Comparison of ENCODE assay signal across 23 cellular contexts in the genomic region with DNA sequence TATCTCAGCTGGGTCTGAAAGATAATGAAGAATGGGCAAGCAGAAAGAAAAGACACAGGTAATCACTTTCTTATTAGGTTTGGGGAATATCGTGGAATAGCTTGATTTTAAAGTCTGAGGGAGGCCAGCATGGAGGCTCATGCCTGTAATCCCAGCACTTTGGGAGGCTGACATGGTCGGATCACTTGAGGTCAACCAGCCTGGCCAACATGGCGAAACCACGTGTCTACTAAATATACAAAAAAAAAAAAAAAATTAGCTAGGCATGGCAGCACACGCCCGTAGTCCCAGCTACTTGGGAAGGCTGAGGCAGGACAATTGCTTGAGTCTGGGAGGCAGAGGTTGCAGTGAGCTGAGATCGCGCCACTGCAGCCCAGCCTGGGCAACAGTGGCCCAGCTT. TPM values are rescaled to one million over a fixed set of nuclear protein-coding genes. Genes with fewer than 3 reads are reported as not detected.
DNase-seq lines count a peak whose midpoint lies in the region; ATAC-seq and TF ChIP-seq lines count a peak whose summit lies in the region.
"Had no signal": no experiment of that assay in that cellular context is flagged by ENCODE, and none has a peak within 500 bp of the region (broad histone marks: within the 10 kb centered on the region; RNA-seq: fewer than 3 reads in every experiment).

No MANE protein-coding gene starts in this region.

- WGBS in mesendoderm (ENCODE audit: extremely low coverage, insufficient coverage, low lambda C conversion rate): no CpG with 5 or more reads among the region's 8 CpGs

- H3K79me2 ChIP-seq in mesendoderm (ENCODE audit: control insufficient read depth, insufficient read depth, low read length): no peaks in the 10 kb centered on the region

- H3K4me2 ChIP-seq in BLaER1: peak overlapping the region; percentile 74; the same call in 1 of the 2 replicates
- H3K4me2 ChIP-seq in mesendoderm (ENCODE audit: low read length): no peak overlapping the region

- H3K79me1 ChIP-seq in mesendoderm (ENCODE audit: low read length): peaks cover 3% of the 10 kb centered on the region

- H2AK5ac ChIP-seq in mesendoderm (ENCODE audit: low read length): no peak overlapping the region

- no peaks in the 10 kb centered on the region; the same call in 1 of the 2 replicates for H3K9me3 ChIP-seq in BLaER1
- H3K9me3 ChIP-seq: gastrocnemius medialis, tibial nerve had no signal

- peaks cover 21 to 29% (median 26%) of the 10 kb centered on the region in 3 donors for H3K4me1 Mint-ChIP-seq in T-cell
- peaks cover 19% of the 10 kb centered on the region for H3K4me1 Mint-ChIP-seq in endothelial cell (ENCODE audit: unreplicated experiment)
- peaks cover 11 to 20% of the 10 kb centered on the region in 2 donors for H3K4me1 Mint-ChIP-seq in effector memory CD8-positive, alpha-beta T cell (ENCODE audit: low read depth in 2 of 2)

- no peak overlapping the region for H3K56ac ChIP-seq in mesendoderm (ENCODE audit: low read length)

- ATAC-seq in T-cell (replicated peaks in 1 of 4): no peak
- ATAC-seq in effector memory CD8-positive, alpha-beta T cell (replicated peaks): no peak
- no peak for ATAC-seq in GM19324 (IDR thresholded peaks at IDR 0.05; ENCODE audit: low FRiP score, unreplicated experiment)
- ATAC-seq: stimulated activated memory B cell treated with anti-CD40 and anti-IgM and Interleukin-4, amounts not matched to agents 10 μg/mL and 1 μg/mL and 100 μg/mL, for 72 hours had no signal

- peaks cover 10% of the 10 kb centered on the region for H3K36me3 ChIP-seq in BLaER1
- no peaks in the 10 kb centered on the region for H3K36me3 ChIP-seq in mesendoderm (ENCODE audit: control insufficient read depth, insufficient read depth, low read length)
- H3K36me3 ChIP-seq: brain microvascular endothelial cell, gastrocnemius medialis, tibial nerve had no signal

- H3K4me3 Mint-ChIP-seq in T-cell (peak overlapping the region; percentile 84 to 89 (median 88)), endothelial cell (ENCODE audit: unreplicated experiment) (peak overlapping the region; percentile 24)
- peak overlapping the region in 1 of 2 donors; percentile 92 for H3K4me3 Mint-ChIP-seq in effector memory CD8-positive, alpha-beta T cell

- H3K27ac ChIP-seq in BLaER1 (no peak overlapping the region), mesendoderm (ENCODE audit: low read depth, low read length) (no peak overlapping the region)
- H3K27ac ChIP-seq: brain microvascular endothelial cell, tibial nerve had no signal

- H4K8ac ChIP-seq in mesendoderm (ENCODE audit: low read depth, low read length): no peak overlapping the region

- H3K9ac ChIP-seq in BLaER1: no peak overlapping the region
- H3K9ac ChIP-seq in mesendoderm (ENCODE audit: low read length): no peak overlapping the region

- no peak overlapping the region for H3K23ac ChIP-seq in mesendoderm (ENCODE audit: low read length)

- DNase-seq in NCI-H146 (lab: John Stamatoyannopoulos, UW) (peak; percentile 36), NCI-H146 treated with DMSO at 0.1 percent for 48 hours (lab: John Stamatoyannopoulos, UW; ENCODE audit: unreplicated experiment) (no peak), T-cell (no peak), endothelial cell (ENCODE audit: low spot score) (no peak), mesendoderm (no peak)
- DNase-seq in effector memory CD8-positive, alpha-beta T cell: no peak
- DNase-seq: activated CD8-positive, alpha-beta memory T cell treated with anti-CD3 and anti-CD28 coated beads, Interleukin-2, amount 50 U/mL, for 4 hours; activated naive CD8-positive, alpha-beta T cell treated with anti-CD3 and anti-CD28 coated beads, Interleukin-2, amount 10 ng/mL, durations not matched to agents 7 days and 5 days; brain microvascular endothelial cell; erythroblast; GOT3; MV-4-11; NCI-H510A treated with DMSO at 0.1 percent for 48 hours; retina; SW 1271 had no signal

- H3K27me3 ChIP-seq in BLaER1 (no peaks in the 10 kb centered on the region), mesendoderm (ENCODE audit: insufficient read depth, low read length, poor library complexity) (no peaks in the 10 kb centered on the region)
- H3K27me3 ChIP-seq: BLaER1 treated with 17β-estradiol and CSF1 and Interleukin-3, amounts not matched to agents 10 nM and 100 nM; brain microvascular endothelial cell; gastrocnemius medialis; tibial nerve had no signal

- CTCF ChIA-PET in T-cell (lab: Charles Lee): interaction anchor here (0.6 to 0.7 kb wide), 2 partner anchors 49 to 1135 kb away, joined by 3 read pairs; no protein-coding TSS in a partner anchor

- H2BK120ac ChIP-seq in mesendoderm (ENCODE audit: low read depth, low read length): no peak overlapping the region

- TF ChIP-seq CTCF in endothelial cell (IDR thresholded peaks at IDR 0.05; ENCODE audit: unreplicated experiment): no peak

- no peak overlapping the region for H2BK15ac ChIP-seq in mesendoderm (replicated peaks; ENCODE audit: low read depth)

- H3K9me3 Mint-ChIP-seq in T-cell (no peaks in the 10 kb centered on the region), endothelial cell (ENCODE audit: unreplicated experiment) (no peaks in the 10 kb centered on the region)
- H3K9me3 Mint-ChIP-seq in effector memory CD8-positive, alpha-beta T cell: no peaks in the 10 kb centered on the region
- H3K9me3 Mint-ChIP-seq: activated naive CD8-positive, alpha-beta T cell treated with anti-CD3 and anti-CD28 coated beads, Interleukin-2, amount 10 ng/mL, durations not matched to agents 7 days and 5 days; memory B cell; stimulated activated memory B cell treated with anti-CD40 and anti-IgM and Interleukin-4, amounts not matched to agents 10 μg/mL and 1 μg/mL and 100 μg/mL, for 72 hours had no signal

- H3K36me3 Mint-ChIP-seq in T-cell (no peaks in the 10 kb centered on the region), endothelial cell (ENCODE audit: low read depth, unreplicated experiment) (peaks cover 7% of the 10 kb centered on the region)
- H3K36me3 Mint-ChIP-seq in effector memory CD8-positive, alpha-beta T cell (ENCODE audit: insufficient read depth): peaks cover 7% of the 10 kb centered on the region
- H3K36me3 Mint-ChIP-seq: memory B cell; stimulated activated memory B cell treated with anti-CD40 and anti-IgM and Interleukin-4, amounts not matched to agents 10 μg/mL and 1 μg/mL and 100 μg/mL, for 72 hours had no signal

- no peaks in the 10 kb centered on the region; the same call in 1 of the 2 replicates for H4K20me1 ChIP-seq in BLaER1
- H4K20me1 ChIP-seq: BLaER1 treated with 17β-estradiol and CSF1 and Interleukin-3, amounts not matched to agents 10 nM and 100 nM had no signal

- H3K4me3 ChIP-seq in BLaER1 (no peak overlapping the region), mesendoderm (ENCODE audit: low read length) (no peak overlapping the region)
- H3K4me3 ChIP-seq: tibial nerve had no signal

- H4K5ac ChIP-seq in mesendoderm (ENCODE audit: low read length): no peak overlapping the region

- H3K27ac Mint-ChIP-seq in T-cell: peak overlapping the region; percentile 66 to 76
- no peak overlapping the region for H3K27ac Mint-ChIP-seq in endothelial cell (ENCODE audit: unreplicated experiment)
- H3K27ac Mint-ChIP-seq in effector memory CD8-positive, alpha-beta T cell: no peak overlapping the region

- H3K27me3 Mint-ChIP-seq in T-cell: no peaks in the 10 kb centered on the region
- peaks cover 15% of the 10 kb centered on the region for H3K27me3 Mint-ChIP-seq in endothelial cell (ENCODE audit: unreplicated experiment)
- H3K27me3 Mint-ChIP-seq in effector memory CD8-positive, alpha-beta T cell: no peaks in the 10 kb centered on the region
- H3K27me3 Mint-ChIP-seq: activated naive CD8-positive, alpha-beta T cell treated with anti-CD3 and anti-CD28 coated beads, Interleukin-2, amount 10 ng/mL, durations not matched to agents 7 days and 5 days; memory B cell; stimulated activated memory B cell treated with anti-CD40 and anti-IgM and Interleukin-4, amounts not matched to agents 10 μg/mL and 1 μg/mL and 100 μg/mL, for 72 hours had no signal

- H3K18ac ChIP-seq in mesendoderm (ENCODE audit: low read length): no peak overlapping the region

- POLR2A ChIA-PET in T-cell (lab: Charles Lee): interaction anchor here (0.6 to 0.7 kb wide), 3 partner anchors 19 to 1998 kb away, joined by 3 to 6 read pairs (median 3); no protein-coding TSS in a partner anchor

- no peak overlapping the region for H3K4ac ChIP-seq in mesendoderm (ENCODE audit: low read depth, low read length)

- H3K4me1 ChIP-seq in BLaER1 (peaks cover 41% of the 10 kb centered on the region), mesendoderm (ENCODE audit: control insufficient read depth, low read depth, low read length) (peaks cover 3% of the 10 kb centered on the region)

- no peak overlapping the region for H2BK5ac ChIP-seq in mesendoderm (ENCODE audit: low read length)

RNA-seq across cellular contexts. Expression of a gene that starts 1.5 kb away (rescaled TPM):
- total RNA-seq in T-cell (10 to 100 TPM; 15.2 to 22.2 (median 19.1) TPM), endothelial cell (ENCODE audit: unreplicated experiment) (61.4 TPM)
- 81.4 TPM for polyA plus RNA-seq in mesendoderm (2013, experiment 1 of 2)
- polyA plus RNA-seq in mesendoderm (2013, experiment 2 of 2): 78.9 TPM

RNA-seq across cellular contexts. Expression of a gene that starts 1.9 kb away (rescaled TPM):
- total RNA-seq in T-cell (under 1 TPM in 4 of 5 donors, not detected in 1; 0.18 to 0.35 (median 0.27) TPM), endothelial cell (ENCODE audit: unreplicated experiment) (1.1 TPM)
- 4.3 TPM for polyA plus RNA-seq in mesendoderm (2013, experiment 1 of 2)
- 4.4 TPM for polyA plus RNA-seq in mesendoderm (2013, experiment 2 of 2)
- total RNA-seq: gastrocnemius medialis had no signal

RNA-seq across cellular contexts. Expression of a gene that starts 9.2 kb away (rescaled TPM):
- total RNA-seq in T-cell (not detected), endothelial cell (ENCODE audit: unreplicated experiment) (3.9 TPM)
- polyA plus RNA-seq in mesendoderm (2013, experiment 1 of 2): 1.2 TPM
- 1.2 TPM for polyA plus RNA-seq in mesendoderm (2013, experiment 2 of 2)
- total RNA-seq: A172 had no signal

RNA-seq across cellular contexts. Expression of a gene that starts 21.6 kb away (rescaled TPM):
- 10 to 100 TPM in 2 of 5 donors, 1 to 10 TPM in 3; 5.2 to 11.4 (median 9.6) TPM for total RNA-seq in T-cell
- 69.3 TPM for total RNA-seq in endothelial cell (ENCODE audit: unreplicated experiment)
- polyA plus RNA-seq in mesendoderm (2013, experiment 1 of 2): 7.0 TPM
- 7.0 TPM for polyA plus RNA-seq in mesendoderm (2013, experiment 2 of 2)

RNA-seq across cellular contexts. Expression of a gene that starts 34.8 kb away (rescaled TPM):
- total RNA-seq in T-cell (100 to 1,000 TPM in 4 of 5 donors, 10 to 100 TPM in 1; 93.9 to 110 (median 104) TPM), endothelial cell (ENCODE audit: unreplicated experiment) (85.7 TPM)
- 21.7 TPM for polyA plus RNA-seq in mesendoderm (2013, experiment 1 of 2)
- polyA plus RNA-seq in mesendoderm (2013, experiment 2 of 2): 22.2 TPM

Comparison
In these comparisons a context has a peak if more than half of its experiments do, and no peak if none do; other contexts are left out.
1. H3K27ac Mint-ChIP-seq: peak in T-cell (2 of 2); none in endothelial cell (single experiment) and effector memory CD8-positive, alpha-beta T cell (0 of 2).